ENCODE assay signal across 7 cellular contexts in genomic region chr15:66505430-66505811, GRCh38. TPM values are rescaled to one million over a fixed set of nuclear protein-coding genes. Genes with fewer than 3 reads are reported as not detected.
DNase-seq lines count a peak whose midpoint lies in the region; ATAC-seq and TF ChIP-seq lines count a peak whose summit lies in the region.

No MANE protein-coding gene starts in this region.

- peak overlapping the region; percentile 20 for H3K23ac ChIP-seq in mesendoderm (ENCODE audit: low read length)

- H2BK15ac ChIP-seq in mesendoderm (replicated peaks; ENCODE audit: low read depth), result no peak overlapping the region

- no peaks in the 10 kb centered on the region for H3K9me3 Mint-ChIP-seq in brain

- no peaks in the 10 kb centered on the region for H3K27me3 ChIP-seq in HUES48 (ENCODE audit: control insufficient read depth, insufficient read depth, low read length)
- no peaks in the 10 kb centered on the region for H3K27me3 ChIP-seq in mesendoderm (ENCODE audit: insufficient read depth, low read length, poor library complexity)

- peak overlapping the region; percentile 96 to 98 (median 97) for H3K27ac Mint-ChIP-seq in brain

- H3K27ac ChIP-seq in HUES48 (ENCODE audit: low read depth, low read length) (peak overlapping the region; percentile 92), mesendoderm (ENCODE audit: low read depth, low read length) (peak overlapping the region; percentile 71)

- H3K4me1 ChIP-seq in HUES48 (ENCODE audit: control insufficient read depth, insufficient read depth, low read length), result peaks cover 12% of the 10 kb centered on the region; the same call in 1 of the 2 replicates
- H3K4me1 ChIP-seq in mesendoderm (ENCODE audit: control insufficient read depth, low read depth, low read length), result peaks cover 3% of the 10 kb centered on the region

- no peaks in the 10 kb centered on the region for H3K9me3 ChIP-seq in HUES48 (ENCODE audit: control insufficient read depth, insufficient read depth, low read length)

- H3K36me3 ChIP-seq in HUES48 (ENCODE audit: control insufficient read depth, insufficient read depth, low read length) (peaks cover 49% of the 10 kb centered on the region), mesendoderm (ENCODE audit: control insufficient read depth, insufficient read depth, low read length) (peaks cover 4% of the 10 kb centered on the region)

- WGBS in mesendoderm (ENCODE audit: extremely low coverage, insufficient coverage, low lambda C conversion rate), result no CpG with 5 or more reads among the region's 13 CpGs

- H3K4me3 Mint-ChIP-seq in brain, result peak overlapping the region; percentile 94 to 100 (median 99)

- H3K9ac ChIP-seq in HUES48 (ENCODE audit: low read depth, low read length) (peak overlapping the region; percentile 99), mesendoderm (ENCODE audit: low read length) (peak overlapping the region; percentile 96)

- ATAC-seq in GM19328 (IDR thresholded peaks at IDR 0.05; ENCODE audit: unreplicated experiment), result peak; percentile 12

- peak overlapping the region; percentile 39 for H2BK5ac ChIP-seq in mesendoderm (ENCODE audit: low read length)

- TF ChIP-seq CTCF in brain (conservative IDR thresholded peaks at IDR 0.05), result no peak

- no peak overlapping the region for H4K5ac ChIP-seq in mesendoderm (ENCODE audit: low read length)

- H4K8ac ChIP-seq in mesendoderm (ENCODE audit: low read depth, low read length), result no peak overlapping the region

- peak overlapping the region; percentile 99 for H3K56ac ChIP-seq in mesendoderm (ENCODE audit: low read length)

- peak overlapping the region; percentile 91 for H3K18ac ChIP-seq in mesendoderm (ENCODE audit: low read length)

- H3K27me3 Mint-ChIP-seq in brain, result peaks cover 7% of the 10 kb centered on the region

- H3K4me2 ChIP-seq in mesendoderm (ENCODE audit: low read length), result peak overlapping the region; percentile 89

- peaks cover 6% of the 10 kb centered on the region for H3K79me1 ChIP-seq in mesendoderm (ENCODE audit: low read length)

- H2BK120ac ChIP-seq in mesendoderm (ENCODE audit: low read depth, low read length), result no peak overlapping the region

- peaks cover 54% of the 10 kb centered on the region for H3K4me1 Mint-ChIP-seq in brain

- peaks cover 46% of the 10 kb centered on the region for H3K36me3 Mint-ChIP-seq in brain

- peak overlapping the region; percentile 84 for H3K4ac ChIP-seq in mesendoderm (ENCODE audit: low read depth, low read length)

- DNase-seq in mesendoderm (no peak), HT-29 (ENCODE audit: low spot score) (no peak), activated gamma-delta T cell treated with Interleukin-2 at 50 U/mL for 16 hours (no peak), DMS153 treated with DMSO at 0.1 percent for 48 hours (lab: John Stamatoyannopoulos, UW; ENCODE audit: unreplicated experiment) (no peak)

- H2AK5ac ChIP-seq in mesendoderm (ENCODE audit: low read length), result peak overlapping the region; percentile 75

- peak overlapping the region; percentile 98 for H3K4me3 ChIP-seq in HUES48 (ENCODE audit: low read depth, low read length)
- H3K4me3 ChIP-seq in mesendoderm (ENCODE audit: low read length), result peak overlapping the region; percentile 99

- peaks cover 46% of the 10 kb centered on the region for H3K79me2 ChIP-seq in mesendoderm (ENCODE audit: control insufficient read depth, insufficient read depth, low read length)

RNA-seq across cellular contexts. Expression of gene ZWILCH, which starts 0.3 kb away (rescaled TPM):
- polyA plus RNA-seq in brain (ENCODE audit: insufficient read depth, low read depth, low replicate concordance), result 7.5 TPM
- polyA plus RNA-seq in mesendoderm (2013, experiment 1 of 2), result 38.0 TPM
- polyA plus RNA-seq in mesendoderm (2013, experiment 2 of 2), result 38.4 TPM
- total RNA-seq in HT-29 (2014; rRNA removed; shearing (Covaris generic)), result 9.2 and 15.4 TPM in 2 replicates

RNA-seq across cellular contexts. Expression of gene RPL4, which starts 0.8 kb away (rescaled TPM):
- 3,669 TPM for polyA plus RNA-seq in brain (ENCODE audit: insufficient read depth, low read depth, low replicate concordance)
- 3,121 TPM for polyA plus RNA-seq in mesendoderm (2013, experiment 1 of 2)
- polyA plus RNA-seq in mesendoderm (2013, experiment 2 of 2), result 3,136 TPM
- 5,364 and 5,662 TPM in 2 replicates for total RNA-seq in HT-29 (2014; rRNA removed; shearing (Covaris generic))

RNA-seq across cellular contexts. Expression of gene SNAPC5, which starts 7.9 kb away (rescaled TPM):
- polyA plus RNA-seq in brain (ENCODE audit: insufficient read depth, low read depth, low replicate concordance), result 23.9 TPM
- 13.6 TPM for polyA plus RNA-seq in mesendoderm (2013, experiment 1 of 2)
- polyA plus RNA-seq in mesendoderm (2013, experiment 2 of 2), result 13.7 TPM
- 27.9 and 32.3 TPM in 2 replicates for total RNA-seq in HT-29 (2014; rRNA removed; shearing (Covaris generic))
